25 cellular contexts compared by ENCODE assay signal in the genomic region with DNA sequence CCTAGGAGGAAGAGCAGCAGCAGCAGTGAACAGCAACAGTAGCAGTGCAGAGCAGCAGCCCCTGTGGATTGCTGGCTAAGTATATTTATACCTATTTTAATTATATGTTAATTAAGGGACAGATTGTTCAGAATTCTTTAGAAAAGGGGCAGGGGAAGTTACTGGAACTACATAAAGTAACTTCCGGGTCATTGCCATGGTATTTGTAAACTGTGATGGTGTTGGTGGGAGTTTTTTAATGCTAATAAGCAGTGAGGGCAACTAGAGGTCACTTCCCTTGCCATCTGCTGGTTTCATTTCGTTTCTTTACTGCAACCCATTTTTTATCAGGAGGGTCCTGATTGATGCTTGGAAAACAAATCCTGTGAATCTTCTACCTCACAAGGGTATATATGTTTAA.
DNase-seq lines count a peak whose midpoint lies in the region; ATAC-seq, FAIRE-seq and TF ChIP-seq lines count a peak whose summit lies in the region.
"Had no signal": no experiment of that assay in that cellular context is flagged by ENCODE, and none has a peak within 500 bp of the region (broad histone marks: within the 10 kb centered on the region; RNA-seq: fewer than 3 reads in every experiment).

No MANE protein-coding gene starts in this region.

- no peaks in the 10 kb centered on the region for H3K9me2 ChIP-seq in OCI-LY7 (ENCODE audit: insufficient read depth, low read length)
- H3K9me2 ChIP-seq: SK-N-SH had no signal

- TF ChIP-seq RAD21 in K562 (CRISPR knock-in tag; conservative IDR thresholded peaks at IDR 0.05 in 1 of 2, IDR thresholded peaks at IDR 0.05 in 1 of 2): no peak

- no peaks in the 10 kb centered on the region for H3K79me2 ChIP-seq in OCI-LY7 (ENCODE audit: insufficient read depth, low read depth, low read length)
- no peaks in the 10 kb centered on the region for H3K79me2 ChIP-seq in K562 (ENCODE audit: control insufficient read depth, insufficient read depth, low read length)

- in situ Hi-C loops in K562 (cut with MboI): no loop called here

- H3K4me3 ChIP-seq in OCI-LY7 (ENCODE audit: low read depth, low read length, poor library complexity, severe bottlenecking) (no peak overlapping the region), K562 (no peak overlapping the region), prostate gland (no peak overlapping the region)
- H3K4me3 ChIP-seq: BLaER1, PC-9 had no signal

- H4K20me1 ChIP-seq in OCI-LY7 (ENCODE audit: insufficient read depth, low read length) (no peaks in the 10 kb centered on the region), K562 (replicated peaks; ENCODE audit: control insufficient read depth, insufficient read depth, low read length) (no peaks in the 10 kb centered on the region)
- H4K20me1 ChIP-seq: BLaER1 had no signal

- no peaks in the 10 kb centered on the region for H3K9me1 ChIP-seq in K562 (ENCODE audit: control insufficient read depth, insufficient read depth, low read length)

- BruUV-seq in OCI-LY7 (replicated peaks; lab: Mats Ljungman, UMichigan) (no TSS peak), K562 (replicated peaks; lab: Mats Ljungman, UMichigan) (no TSS peak)

- no peaks in the 10 kb centered on the region for H3K36me3 ChIP-seq in OCI-LY7 (ENCODE audit: insufficient read depth, low read length)
- H3K36me3 ChIP-seq in K562 (ENCODE audit: control insufficient read depth, insufficient read depth, low read length): no peaks in the 10 kb centered on the region
- H3K36me3 ChIP-seq in prostate gland: no peaks in the 10 kb centered on the region
- H3K36me3 ChIP-seq: BLaER1 had no signal

- H3K9ac ChIP-seq in K562 (ENCODE audit: insufficient read depth in 1 of 2, low read depth in 2 of 2, low read length in 2 of 2): no peak overlapping the region
- H3K9ac ChIP-seq: BLaER1, SK-N-SH had no signal

- H3K4me2 ChIP-seq in OCI-LY7 (ENCODE audit: low read length) (no peak overlapping the region), K562 (ENCODE audit: insufficient read depth, low read length) (no peak overlapping the region)
- H3K4me2 ChIP-seq: BLaER1, PC-9, SK-N-SH had no signal

- H2AFZ ChIP-seq in OCI-LY7 (ENCODE audit: low read length) (no peak overlapping the region), K562 (ENCODE audit: low read depth, low read length) (no peak overlapping the region)
- H2AFZ ChIP-seq: PC-9 had no signal

- ATAC-seq in K562: peak; percentile 47; the same call in 2 of the 3 replicates
- ATAC-seq in GM19455 (IDR thresholded peaks at IDR 0.05; ENCODE audit: unreplicated experiment): no peak
- ATAC-seq: HepG2, T-helper 17 cell had no signal

- POLR2A ChIA-PET in OCI-LY7 (lab: Charles Lee): no interaction called here
- POLR2A ChIA-PET in K562 (lab: Yijun Ruan, JAX): no interaction called here

- no peak for FAIRE-seq in K562 (lab: Jason Lieb, UNC)
- FAIRE-seq: H54, HepG2 had no signal

- TF ChIP-seq POLR2A in K562 (conservative IDR thresholded peaks at IDR 0.05) (no peak), prostate gland (IDR thresholded peaks at IDR 0.05) (no peak)

- WGBS in K562 (ENCODE audit: insufficient coverage, low coverage, missing lambda C conversion rate): 0% methylated on average over 2 of the region's 2 CpGs
- 65% methylated on average over 2 of the region's 2 CpGs for WGBS in prostate gland

- no peak for TF ChIP-seq EP300 in K562 (IDR thresholded peaks at IDR 0.05; ENCODE audit: low read length)

- H3K4me1 ChIP-seq in OCI-LY7 (ENCODE audit: insufficient read depth, low read length, poor library complexity, severe bottlenecking): no peaks in the 10 kb centered on the region
- H3K4me1 ChIP-seq in K562 (replicated peaks in 1 of 2; ENCODE audit: control insufficient read depth in 2 of 2, insufficient read depth in 2 of 2, low read length in 2 of 2): no peaks in the 10 kb centered on the region
- H3K4me1 ChIP-seq in prostate gland (replicated peaks): no peaks in the 10 kb centered on the region
- H3K4me1 ChIP-seq: BLaER1 had no signal

- H3K9me3 ChIP-seq in OCI-LY7 (ENCODE audit: low read length) (no peaks in the 10 kb centered on the region), K562 (replicated peaks; ENCODE audit: control insufficient read depth, insufficient read depth, low read depth, low read length) (no peaks in the 10 kb centered on the region), prostate gland (no peaks in the 10 kb centered on the region)
- H3K9me3 ChIP-seq: SK-N-SH had no signal

- intact Hi-C loops in OCI-LY7 (cut with micrococcal nuclease; ENCODE audit: unreplicated experiment) (no loop called here), K562 (cut with micrococcal nuclease) (no loop called here), prostate gland (cut with DNase I) (no loop called here)

- H3K27me3 ChIP-seq in K562 (ENCODE audit: control insufficient read depth in 2 of 2, insufficient read depth in 2 of 2, low read length in 2 of 2) (peaks cover 5 to 13% of the 10 kb centered on the region in 2 experiments; a peak in 4 of 5 replicates), prostate gland (replicated peaks; ENCODE audit: insufficient read depth) (no peaks in the 10 kb centered on the region)
- H3K27me3 ChIP-seq: BLaER1 had no signal

- no peak for TF ChIP-seq CTCF in OCI-LY7 (conservative IDR thresholded peaks at IDR 0.05; ENCODE audit: low read length)
- no peak for TF ChIP-seq CTCF in K562 (IDR thresholded peaks at IDR 0.05 in 2 of 3, conservative IDR thresholded peaks at IDR 0.05 in 1 of 3; ENCODE audit: insufficient read depth in 2 of 3, low read depth in 1 of 3, low read length in 3 of 3)
- no peak for TF ChIP-seq CTCF in prostate gland (IDR thresholded peaks at IDR 0.05)

- CTCF ChIA-PET in OCI-LY7 (lab: Charles Lee; ENCODE audit: unreplicated experiment) (no interaction called here), K562 (lab: Yijun Ruan, JAX; ENCODE audit: low intra/inter-chr PET ratio) (no interaction called here)

- peak; percentile 38 for DNase-seq in DMS 273 treated with DMSO at 0.1 percent for 48 hours (lab: John Stamatoyannopoulos, UW)
- peak; percentile 43 for DNase-seq in NAMALWA (ENCODE audit: low spot score)
- peak; percentile 2 for DNase-seq in OCI-LY7 (ENCODE audit: low spot score)
- DNase-seq in K562 (ENCODE audit: extremely low read depth in 1 of 4, low spot score in 3 of 4): no peak
- no peak for DNase-seq in prostate gland (ENCODE audit: low spot score)
- no peak for DNase-seq in DMS53 treated with DMSO at 0.1 percent for 48 hours (lab: John Stamatoyannopoulos, UW; ENCODE audit: unreplicated experiment)
- DNase-seq: CD4-positive, CD25-positive, alpha-beta regulatory T cell; DMS53; EL; GDM1; Kasumi-1; NCI-H1417; NCI-H187; NCI-H2081 treated with DMSO at 0.1 percent for 48 hours; NCI-H774; NK-92 treated with Interleukin-12 subunit alpha and Interleukin-12 subunit beta, amount 100 ng/mL, for 24 hours; PC-9; SHP77 treated with DMSO at 0.1 percent for 48 hours; SK-N-SH; T-helper 17 cell had no signal

- H3K27ac ChIP-seq in OCI-LY7 (ENCODE audit: low read depth, low read length, poor library complexity, severe bottlenecking): no peak overlapping the region
- H3K27ac ChIP-seq in K562 (ENCODE audit: extremely low read depth, low read depth, low read length): no peak overlapping the region
- no peak overlapping the region for H3K27ac ChIP-seq in prostate gland
- H3K27ac ChIP-seq: BLaER1, PC-9, RWPE1 had no signal

TF ChIP-seq in K562, 482 proteins besides CTCF, POLR2A, EP300 and RAD21 (continues in another document):
- TF ChIP-seq FOSL1 (tag; conservative IDR thresholded peaks at IDR 0.05) (no peak), PML (IDR thresholded peaks at IDR 0.05; ENCODE audit: low read length) (no peak), ZNF232 (CRISPR knock-in tag; IDR thresholded peaks at IDR 0.05) (no peak), TCF3 (CRISPR knock-in tag; IDR thresholded peaks at IDR 0.05) (no peak), EP400 (IDR thresholded peaks at IDR 0.05) (no peak), ARID1B (IDR thresholded peaks at IDR 0.05) (no peak)
- TF ChIP-seq, protein P1, sequence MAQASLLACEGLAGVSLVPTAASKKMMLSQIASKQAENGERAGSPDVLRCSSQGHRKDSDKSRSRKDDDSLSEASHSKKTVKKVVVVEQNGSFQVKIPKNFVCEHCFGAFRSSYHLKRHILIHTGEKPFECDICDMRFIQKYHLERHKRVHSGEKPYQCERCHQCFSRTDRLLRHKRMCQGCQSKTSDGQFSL (CRISPR knock-in tag; IDR thresholded peaks at IDR 0.05): no peak
- TF ChIP-seq, protein P1 (tag; IDR thresholded peaks at IDR 0.05): no peak
- TF ChIP-seq, protein P2, sequence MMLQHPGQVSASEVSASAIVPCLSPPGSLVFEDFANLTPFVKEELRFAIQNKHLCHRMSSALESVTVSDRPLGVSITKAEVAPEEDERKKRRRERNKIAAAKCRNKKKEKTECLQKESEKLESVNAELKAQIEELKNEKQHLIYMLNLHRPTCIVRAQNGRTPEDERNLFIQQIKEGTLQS (IDR thresholded peaks at IDR 0.05): no peak
- TF ChIP-seq, protein P2 (CRISPR knock-in tag; conservative IDR thresholded peaks at IDR 0.05): no peak
- TF ChIP-seq, protein P3, sequence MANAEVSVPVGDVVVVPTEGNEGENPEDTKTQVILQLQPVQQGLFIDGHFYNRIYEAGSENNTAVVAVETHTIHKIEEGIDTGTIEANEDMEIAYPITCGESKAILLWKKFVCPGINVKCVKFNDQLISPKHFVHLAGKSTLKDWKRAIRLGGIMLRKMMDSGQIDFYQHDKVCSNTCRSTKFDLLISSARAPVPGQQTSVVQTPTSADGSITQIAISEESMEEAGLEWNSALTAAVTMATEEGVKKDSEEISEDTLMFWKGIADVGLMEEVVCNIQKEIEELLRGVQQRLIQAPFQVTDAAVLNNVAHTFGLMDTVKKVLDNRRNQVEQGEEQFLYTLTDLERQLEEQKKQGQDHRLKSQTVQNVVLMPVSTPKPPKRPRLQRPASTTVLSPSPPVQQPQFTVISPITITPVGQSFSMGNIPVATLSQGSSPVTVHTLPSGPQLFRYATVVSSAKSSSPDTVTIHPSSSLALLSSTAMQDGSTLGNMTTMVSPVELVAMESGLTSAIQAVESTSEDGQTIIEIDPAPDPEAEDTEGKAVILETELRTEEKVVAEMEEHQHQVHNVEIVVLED (CRISPR knock-in tag; IDR thresholded peaks at IDR 0.05): no peak

Comparison
In these comparisons a context has a peak if more than half of its experiments do, and no peak if none do; other contexts are left out.
1. DNase-seq: peak in DMS 273 treated with DMSO at 0.1 percent for 48 hours (single experiment), NAMALWA (single experiment) and OCI-LY7 (single experiment); none in K562 (0 of 4), prostate gland (single experiment) and DMS53 treated with DMSO at 0.1 percent for 48 hours (single experiment).